35 cellular contexts compared by ENCODE assay signal in the genomic region with DNA sequence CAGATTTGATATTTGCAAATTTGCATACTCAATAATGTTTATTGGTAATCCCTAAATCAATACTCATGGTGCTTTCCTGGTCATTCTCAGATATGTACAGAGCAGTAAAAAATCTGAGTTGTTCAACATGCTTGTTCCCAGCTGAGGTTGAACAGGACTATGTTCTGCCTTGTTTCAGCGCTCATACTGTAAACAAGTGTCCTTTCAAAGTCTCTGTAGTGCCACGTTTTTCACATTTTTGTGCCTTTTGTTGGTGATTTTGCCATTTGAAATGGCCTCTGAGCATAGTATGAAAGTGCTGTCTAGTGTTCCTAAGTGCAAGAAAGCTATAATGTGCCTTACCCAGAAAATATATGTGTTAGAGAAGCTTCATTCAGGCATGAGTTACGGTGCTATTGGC.
"Had no signal": no experiment of that assay in that cellular context is flagged by ENCODE, and none has a peak within 500 bp of the region (broad histone marks: within the 10 kb centered on the region; RNA-seq: fewer than 3 reads in every experiment).

No MANE protein-coding gene starts in this region.

- H3K4me3 ChIP-seq: MG63 had no signal

- H3K36me3 ChIP-seq: MG63 had no signal

- H3K27me3 ChIP-seq: MG63 had no signal

- H3K9ac ChIP-seq: KMS-11 had no signal

- DNase-seq: Karpas-422, Kasumi-1, MG63, MM.1S, MV-4-11, NCI-H1048, NCI-H1092, NCI-H1092 treated with DMSO at 0.1 percent for 48 hours, NCI-H1105, NCI-H1105 treated with DMSO at 0.1 percent for 48 hours, NCI-H1417, NCI-H1417 treated with DMSO at 0.1 percent for 48 hours, NCI-H1436, NCI-H1436 treated with DMSO at 0.1 percent for 48 hours, NCI-H146, NCI-H1694, NCI-H1694 treated with DMSO at 0.1 percent for 48 hours, NCI-H187, NCI-H187 treated with DMSO at 0.1 percent for 48 hours, NCI-H1930, NCI-H2029, NCI-H2029 treated with DMSO at 0.1 percent for 48 hours, NCI-H2081, NCI-H2081 treated with DMSO at 0.1 percent for 48 hours, NCI-H2107, NCI-H2171, NCI-H2171 treated with DMSO at 0.1 percent for 48 hours, NCI-H2227 treated with DMSO at 0.1 percent for 48 hours, NCI-H226, NCI-H345, NCI-H446, NCI-H446 treated with DMSO at 0.1 percent for 48 hours, NCI-H510A, NCI-H510A treated with DMSO at 0.1 percent for 48 hours had no signal

- H3K4me2 ChIP-seq: KMS-11 had no signal

- H3K27ac ChIP-seq: KMS-11 had no signal
